In the genomic region with DNA sequence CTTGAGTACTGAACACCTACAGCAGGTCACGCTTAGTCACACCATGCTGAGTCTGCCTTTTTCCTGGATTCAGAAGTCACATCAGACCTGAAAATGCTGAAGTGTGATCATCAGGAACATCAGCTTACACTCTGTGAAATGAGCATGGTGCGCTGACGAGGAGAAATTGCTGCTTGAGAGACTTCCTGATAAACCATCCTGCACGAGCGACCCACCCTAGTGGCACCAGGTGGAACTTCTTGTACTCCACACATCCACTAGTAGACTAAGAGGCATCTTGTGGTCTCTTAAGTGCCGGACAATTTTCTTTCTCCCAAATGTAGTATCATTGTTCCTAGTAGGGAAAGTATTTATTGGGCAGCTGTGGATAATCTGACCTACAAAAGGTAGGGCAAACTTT, we compare ENCODE assay signal across 8 cellular contexts. TPM values are rescaled to one million over a fixed set of nuclear protein-coding genes. Genes with fewer than 3 reads are reported as not detected.
DNase-seq lines count a peak whose midpoint lies in the region; ATAC-seq, FAIRE-seq and TF ChIP-seq lines count a peak whose summit lies in the region.

No MANE protein-coding gene starts in this region.

- H3K9me3 ChIP-seq in K562 (replicated peaks; ENCODE audit: control insufficient read depth, insufficient read depth, low read depth, low read length), result no peaks in the 10 kb centered on the region

- peak in 1 of 2 experiments; percentile 48; a peak in 2 of 4 replicates for TF ChIP-seq RAD21 in K562 (CRISPR knock-in tag; conservative IDR thresholded peaks at IDR 0.05 in 1 of 2, IDR thresholded peaks at IDR 0.05 in 1 of 2)

- no peak overlapping the region for H2AFZ ChIP-seq in K562 (ENCODE audit: low read depth, low read length)

- intact Hi-C loops in K562 (cut with micrococcal nuclease), result loop anchor here (5.0 kb wide), 1 partner anchor 1023 kb away; no protein-coding TSS in a partner anchor

- POLR2A ChIA-PET in K562 (lab: Yijun Ruan, JAX), result no interaction called here

- no TSS peak for BruUV-seq in K562 (replicated peaks; lab: Mats Ljungman, UMichigan)

- FAIRE-seq in K562 (lab: Jason Lieb, UNC), result peak; percentile 64

- ATAC-seq in K562, result peak; percentile 85
- no peak for ATAC-seq in GM19463 (IDR thresholded peaks at IDR 0.05; ENCODE audit: unreplicated experiment)
- no peak for ATAC-seq in GM21737 (IDR thresholded peaks at IDR 0.05; ENCODE audit: unreplicated experiment)

- no peaks in the 10 kb centered on the region for H3K4me1 ChIP-seq in K562 (replicated peaks in 1 of 2; ENCODE audit: control insufficient read depth in 2 of 2, insufficient read depth in 2 of 2, low read length in 2 of 2)

- DNase-seq in SKM-1 treated with dmso at 0.1 percent for 144 hours (lab: John Stamatoyannopoulos, UW; ENCODE audit: unreplicated experiment), result peak; percentile 12
- no peak for DNase-seq in SKM-1 (lab: John Stamatoyannopoulos, UW; ENCODE audit: unreplicated experiment)
- peak; percentile 61 for DNase-seq in KBM-7
- DNase-seq in K562 (ENCODE audit: extremely low read depth in 1 of 4, low spot score in 3 of 4), result peak; percentile 21 to 50 (median 44)
- peak; percentile 34 for DNase-seq in myocyte (ENCODE audit: low read depth)
- DNase-seq in NCI-H2029 (lab: John Stamatoyannopoulos, UW), result no peak

- no peaks in the 10 kb centered on the region for H3K79me2 ChIP-seq in K562 (ENCODE audit: control insufficient read depth, insufficient read depth, low read length)

- WGBS in K562 (ENCODE audit: insufficient coverage, low coverage, missing lambda C conversion rate), result 85% methylated on average over 6 of the region's 6 CpGs

- TF ChIP-seq EP300 in K562 (IDR thresholded peaks at IDR 0.05; ENCODE audit: low read length), result no peak

- H3K9ac ChIP-seq in K562 (ENCODE audit: insufficient read depth in 1 of 2, low read depth in 2 of 2, low read length in 2 of 2), result no peak overlapping the region

- H3K4me2 ChIP-seq in K562 (ENCODE audit: insufficient read depth, low read length), result no peak overlapping the region

- TF ChIP-seq POLR2A in K562 (conservative IDR thresholded peaks at IDR 0.05), result no peak

- H3K4me3 ChIP-seq in K562, result no peak overlapping the region

- peaks cover 92% of the 10 kb centered on the region for H3K36me3 ChIP-seq in K562 (ENCODE audit: control insufficient read depth, insufficient read depth, low read length)

- H3K27me3 ChIP-seq in K562 (ENCODE audit: control insufficient read depth in 2 of 2, insufficient read depth in 2 of 2, low read length in 2 of 2), result no peaks in the 10 kb centered on the region

- 0 out of 2 replicates have a peak, but pooled peaks cover 5% of the 10 kb centered on the region for H4K20me1 ChIP-seq in K562 (replicated peaks; ENCODE audit: control insufficient read depth, insufficient read depth, low read length)

- CTCF ChIA-PET in K562 (lab: Yijun Ruan, JAX; ENCODE audit: low intra/inter-chr PET ratio), result no interaction called here

- TF ChIP-seq CTCF in K562 (IDR thresholded peaks at IDR 0.05 in 2 of 3, conservative IDR thresholded peaks at IDR 0.05 in 1 of 3; ENCODE audit: insufficient read depth in 2 of 3, low read depth in 1 of 3, low read length in 3 of 3), result peak; percentile 42 to 64 (median 58)

- in situ Hi-C loops in KBM-7 (cut with MboI; ENCODE audit: low pct_unique_long_range_greater_than_20kb, low sequenced_read_pairs), result loop anchor here (25.0 kb wide), 1 partner anchor 168 kb away; no protein-coding TSS in a partner anchor
- in situ Hi-C loops in K562 (cut with MboI), result loop anchor here (5.0 to 25.0 kb wide), 3 partner anchors 178 to 1018 kb away; no protein-coding TSS in a partner anchor

- no peak overlapping the region for H3K27ac ChIP-seq in K562 (ENCODE audit: extremely low read depth, low read depth, low read length)

- no peaks in the 10 kb centered on the region for H3K9me1 ChIP-seq in K562 (ENCODE audit: control insufficient read depth, insufficient read depth, low read length)

TF ChIP-seq in K562, 482 proteins besides CTCF, POLR2A, EP300 and RAD21:
- TF ChIP-seq KLF10 (CRISPR knock-in tag; IDR thresholded peaks at IDR 0.05), result no peak
- no peak for TF ChIP-seq ZNF583 (CRISPR knock-in tag; IDR thresholded peaks at IDR 0.05)
- TF ChIP-seq EP400 (IDR thresholded peaks at IDR 0.05), result no peak
- TF ChIP-seq BCOR (IDR thresholded peaks at IDR 0.05), result no peak
- TF ChIP-seq, protein P1, sequence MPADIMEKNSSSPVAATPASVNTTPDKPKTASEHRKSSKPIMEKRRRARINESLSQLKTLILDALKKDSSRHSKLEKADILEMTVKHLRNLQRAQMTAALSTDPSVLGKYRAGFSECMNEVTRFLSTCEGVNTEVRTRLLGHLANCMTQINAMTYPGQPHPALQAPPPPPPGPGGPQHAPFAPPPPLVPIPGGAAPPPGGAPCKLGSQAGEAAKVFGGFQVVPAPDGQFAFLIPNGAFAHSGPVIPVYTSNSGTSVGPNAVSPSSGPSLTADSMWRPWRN (IDR thresholded peaks at IDR 0.05; ENCODE audit: low read depth), result no peak
- TF ChIP-seq, protein P2, sequence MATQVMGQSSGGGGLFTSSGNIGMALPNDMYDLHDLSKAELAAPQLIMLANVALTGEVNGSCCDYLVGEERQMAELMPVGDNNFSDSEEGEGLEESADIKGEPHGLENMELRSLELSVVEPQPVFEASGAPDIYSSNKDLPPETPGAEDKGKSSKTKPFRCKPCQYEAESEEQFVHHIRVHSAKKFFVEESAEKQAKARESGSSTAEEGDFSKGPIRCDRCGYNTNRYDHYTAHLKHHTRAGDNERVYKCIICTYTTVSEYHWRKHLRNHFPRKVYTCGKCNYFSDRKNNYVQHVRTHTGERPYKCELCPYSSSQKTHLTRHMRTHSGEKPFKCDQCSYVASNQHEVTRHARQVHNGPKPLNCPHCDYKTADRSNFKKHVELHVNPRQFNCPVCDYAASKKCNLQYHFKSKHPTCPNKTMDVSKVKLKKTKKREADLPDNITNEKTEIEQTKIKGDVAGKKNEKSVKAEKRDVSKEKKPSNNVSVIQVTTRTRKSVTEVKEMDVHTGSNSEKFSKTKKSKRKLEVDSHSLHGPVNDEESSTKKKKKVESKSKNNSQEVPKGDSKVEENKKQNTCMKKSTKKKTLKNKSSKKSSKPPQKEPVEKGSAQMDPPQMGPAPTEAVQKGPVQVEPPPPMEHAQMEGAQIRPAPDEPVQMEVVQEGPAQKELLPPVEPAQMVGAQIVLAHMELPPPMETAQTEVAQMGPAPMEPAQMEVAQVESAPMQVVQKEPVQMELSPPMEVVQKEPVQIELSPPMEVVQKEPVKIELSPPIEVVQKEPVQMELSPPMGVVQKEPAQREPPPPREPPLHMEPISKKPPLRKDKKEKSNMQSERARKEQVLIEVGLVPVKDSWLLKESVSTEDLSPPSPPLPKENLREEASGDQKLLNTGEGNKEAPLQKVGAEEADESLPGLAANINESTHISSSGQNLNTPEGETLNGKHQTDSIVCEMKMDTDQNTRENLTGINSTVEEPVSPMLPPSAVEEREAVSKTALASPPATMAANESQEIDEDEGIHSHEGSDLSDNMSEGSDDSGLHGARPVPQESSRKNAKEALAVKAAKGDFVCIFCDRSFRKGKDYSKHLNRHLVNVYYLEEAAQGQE (CRISPR knock-in tag; IDR thresholded peaks at IDR 0.05; ENCODE audit: low read depth), result no peak
- peak; percentile 15; the same call in 1 of the 2 replicates for TF ChIP-seq ZNF316 (IDR thresholded peaks at IDR 0.05)
- TF ChIP-seq, protein P3, sequence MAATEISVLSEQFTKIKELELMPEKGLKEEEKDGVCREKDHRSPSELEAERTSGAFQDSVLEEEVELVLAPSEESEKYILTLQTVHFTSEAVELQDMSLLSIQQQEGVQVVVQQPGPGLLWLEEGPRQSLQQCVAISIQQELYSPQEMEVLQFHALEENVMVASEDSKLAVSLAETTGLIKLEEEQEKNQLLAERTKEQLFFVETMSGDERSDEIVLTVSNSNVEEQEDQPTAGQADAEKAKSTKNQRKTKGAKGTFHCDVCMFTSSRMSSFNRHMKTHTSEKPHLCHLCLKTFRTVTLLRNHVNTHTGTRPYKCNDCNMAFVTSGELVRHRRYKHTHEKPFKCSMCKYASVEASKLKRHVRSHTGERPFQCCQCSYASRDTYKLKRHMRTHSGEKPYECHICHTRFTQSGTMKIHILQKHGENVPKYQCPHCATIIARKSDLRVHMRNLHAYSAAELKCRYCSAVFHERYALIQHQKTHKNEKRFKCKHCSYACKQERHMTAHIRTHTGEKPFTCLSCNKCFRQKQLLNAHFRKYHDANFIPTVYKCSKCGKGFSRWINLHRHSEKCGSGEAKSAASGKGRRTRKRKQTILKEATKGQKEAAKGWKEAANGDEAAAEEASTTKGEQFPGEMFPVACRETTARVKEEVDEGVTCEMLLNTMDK (IDR thresholded peaks at IDR 0.05; ENCODE audit: borderline replicate concordance, insufficient read depth, low read depth, low read length, poor library complexity, severe bottlenecking), result peak; percentile 28

RNA-seq across cellular contexts. Expression of a gene that starts 51.8 kb away (rescaled TPM):
- total RNA-seq in K562 (2011; cell fraction: chromatin; rRNA removed; ENCODE audit: low replicate concordance), result not detected in 2 replicates
- total RNA-seq in K562 (2011; cell fraction: nucleolus; rRNA removed), result not detected in 2 replicates
- not detected in 2 replicates for total RNA-seq in K562 (2011; cell fraction: nucleoplasm; rRNA removed)
- total RNA-seq in K562 (2014; rRNA removed) (not detected in 2 replicates), K562 (2014; rRNA removed; fragmentation: Illumina TruSeq; extraction: Trizol) (not detected in 2 replicates), K562 (2015; rRNA removed; fragmentation: Illumina TruSeq; extraction: Trizol) (not detected in 2 replicates), K562 (2021) (not detected in 2 replicates), myocyte (227 and 432 TPM in 2 replicates)
- polyA plus RNA-seq in K562 (2011; rRNA removed) (not detected in 2 replicates), K562 (2014; fragmentation: Illumina TruSeq; extraction: Trizol) (not detected in 2 replicates), K562 (2014; fragmentation: Nextera tagmentation; extraction: Ambion mirVana) (under 1 TPM; 0.07 to 0.13 TPM), K562 (2014; rRNA removed) (not detected in 2 replicates)
- polyA plus RNA-seq in K562 (2011; cell fraction: cytosol; rRNA removed), result not detected in 2 replicates
- not detected in 2 replicates for polyA plus RNA-seq in K562 (2011; cell fraction: nucleus; rRNA removed)
- not detected in 2 replicates for polyA plus RNA-seq in K562 (2012)
- not detected in 2 replicates for polyA minus RNA-seq in K562 (2011; rRNA and poly(A)+ RNA removed)
- polyA minus RNA-seq in K562 (2011; cell fraction: cytosol; rRNA and poly(A)+ RNA removed), result not detected in 2 replicates
- not detected in 2 replicates for polyA minus RNA-seq in K562 (2011; cell fraction: nucleus; rRNA and poly(A)+ RNA removed)
- 141 TPM for polyA plus RNA-seq in myocyte (2012)

Comparison
In these comparisons a context has a peak if more than half of its experiments do, and no peak if none do; other contexts are left out.
1. DNase-seq: peak in SKM-1 treated with dmso at 0.1 percent for 144 hours (single experiment), KBM-7 (single experiment), K562 (4 of 4) and myocyte (single experiment); none in SKM-1 (single experiment) and NCI-H2029 (single experiment).
2. RNA of a gene that starts 51.8 kb away (total RNA-seq): 227 to 432 TPM in myocyte; not detected in K562; every median in the first group is over 100 times any median in the second.